Comparison of ENCODE assay signal across 25 cellular contexts in the genomic region with DNA sequence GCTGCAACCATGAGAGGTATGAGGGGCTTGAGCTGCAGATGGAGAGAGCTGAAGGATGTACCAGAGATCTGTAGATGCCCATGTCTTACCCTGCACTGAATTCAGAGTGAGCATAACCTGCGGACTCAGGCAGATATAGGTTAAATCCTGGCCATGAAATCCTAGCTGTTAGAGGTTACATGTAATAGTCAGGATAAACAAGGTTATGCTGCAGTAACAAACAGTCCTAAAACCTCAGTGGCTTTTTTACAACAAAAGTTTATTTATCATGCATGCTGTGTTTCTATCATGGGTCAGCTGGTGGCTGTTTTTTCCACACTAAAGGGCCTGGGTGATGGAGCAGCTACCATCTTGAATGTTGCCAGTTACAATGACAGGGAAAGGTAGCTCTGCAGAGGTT.
"Had no signal": no experiment of that assay in that cellular context is flagged by ENCODE, and none has a peak within 500 bp of the region (broad histone marks: within the 10 kb centered on the region; RNA-seq: fewer than 3 reads in every experiment).

No MANE protein-coding gene starts in this region.

- H3K9me3 ChIP-seq: colonic mucosa, esophagus squamous epithelium, gastrocnemius medialis, gastroesophageal sphincter had no signal

- ATAC-seq: effector memory CD8-positive, alpha-beta T cell; esophagus mucosa; foreskin keratinocyte; gastrocnemius medialis; gastroesophageal sphincter; heart left ventricle; heart right ventricle had no signal

- H3K4me3 ChIP-seq: colonic mucosa, coronary artery, dorsolateral prefrontal cortex, esophagus muscularis mucosa, esophagus squamous epithelium, gastrocnemius medialis, gastroesophageal sphincter, heart left ventricle, heart right ventricle had no signal

- H3K36me3 ChIP-seq: colonic mucosa, esophagus squamous epithelium, gastrocnemius medialis had no signal

- H3K4me1 ChIP-seq: colonic mucosa, esophagus muscularis mucosa, esophagus squamous epithelium, foreskin keratinocyte, gastrocnemius medialis, gastroesophageal sphincter, heart left ventricle, heart right ventricle had no signal

- H3K27ac ChIP-seq: colonic mucosa, coronary artery, dorsolateral prefrontal cortex, epithelial cell of prostate, esophagus muscularis mucosa, esophagus squamous epithelium, foreskin keratinocyte, gastrocnemius medialis, gastroesophageal sphincter, heart left ventricle, heart right ventricle had no signal

- H3K27me3 ChIP-seq: colonic mucosa, dorsolateral prefrontal cortex, esophagus muscularis mucosa, esophagus squamous epithelium, foreskin keratinocyte, gastrocnemius medialis, gastroesophageal sphincter, heart left ventricle, heart right ventricle had no signal

- FAIRE-seq: colon, endometrium, endothelial cell of umbilical vein, frontal cortex had no signal

- DNase-seq: colonic mucosa; cortex of kidney; dermis blood vessel endothelial cell; dorsolateral prefrontal cortex; effector CD4-positive, alpha-beta T cell; effector CD8-positive, alpha-beta T cell; effector memory CD4-positive, alpha-beta T cell; effector memory CD8-positive, alpha-beta T cell; endodermal cell; esophagus squamous epithelium; foreskin keratinocyte; gastrocnemius medialis; glutamatergic neuron; head of caudate nucleus; heart left ventricle; heart right ventricle had no signal
